1 cellular context compared by ENCODE assay signal in the genomic region with DNA sequence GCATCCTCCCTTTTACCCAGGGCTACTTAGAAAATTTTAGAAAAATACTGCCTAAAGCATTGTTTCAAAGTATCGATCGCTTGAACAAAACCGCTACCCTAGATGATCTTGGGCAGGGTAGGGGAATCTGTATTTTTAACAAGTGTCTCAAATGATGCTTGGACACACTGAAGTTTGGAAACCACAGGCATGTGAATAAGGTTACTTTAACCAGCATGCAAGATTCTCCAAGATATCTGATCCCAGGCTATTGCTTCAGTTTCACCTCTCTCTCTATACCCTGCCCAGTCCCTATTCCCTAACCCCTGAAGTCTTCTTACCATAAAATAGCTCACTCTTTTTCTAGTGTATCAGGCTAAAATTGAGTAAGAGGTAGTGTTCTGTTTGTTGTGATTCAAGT.
TF ChIP-seq lines count a peak whose summit lies in the region.

No MANE protein-coding gene starts in this region.

TF ChIP-seq in HepG2, 621 proteins besides CTCF, POLR2A, EP300 and RAD21:
- TF ChIP-seq, protein P1, sequence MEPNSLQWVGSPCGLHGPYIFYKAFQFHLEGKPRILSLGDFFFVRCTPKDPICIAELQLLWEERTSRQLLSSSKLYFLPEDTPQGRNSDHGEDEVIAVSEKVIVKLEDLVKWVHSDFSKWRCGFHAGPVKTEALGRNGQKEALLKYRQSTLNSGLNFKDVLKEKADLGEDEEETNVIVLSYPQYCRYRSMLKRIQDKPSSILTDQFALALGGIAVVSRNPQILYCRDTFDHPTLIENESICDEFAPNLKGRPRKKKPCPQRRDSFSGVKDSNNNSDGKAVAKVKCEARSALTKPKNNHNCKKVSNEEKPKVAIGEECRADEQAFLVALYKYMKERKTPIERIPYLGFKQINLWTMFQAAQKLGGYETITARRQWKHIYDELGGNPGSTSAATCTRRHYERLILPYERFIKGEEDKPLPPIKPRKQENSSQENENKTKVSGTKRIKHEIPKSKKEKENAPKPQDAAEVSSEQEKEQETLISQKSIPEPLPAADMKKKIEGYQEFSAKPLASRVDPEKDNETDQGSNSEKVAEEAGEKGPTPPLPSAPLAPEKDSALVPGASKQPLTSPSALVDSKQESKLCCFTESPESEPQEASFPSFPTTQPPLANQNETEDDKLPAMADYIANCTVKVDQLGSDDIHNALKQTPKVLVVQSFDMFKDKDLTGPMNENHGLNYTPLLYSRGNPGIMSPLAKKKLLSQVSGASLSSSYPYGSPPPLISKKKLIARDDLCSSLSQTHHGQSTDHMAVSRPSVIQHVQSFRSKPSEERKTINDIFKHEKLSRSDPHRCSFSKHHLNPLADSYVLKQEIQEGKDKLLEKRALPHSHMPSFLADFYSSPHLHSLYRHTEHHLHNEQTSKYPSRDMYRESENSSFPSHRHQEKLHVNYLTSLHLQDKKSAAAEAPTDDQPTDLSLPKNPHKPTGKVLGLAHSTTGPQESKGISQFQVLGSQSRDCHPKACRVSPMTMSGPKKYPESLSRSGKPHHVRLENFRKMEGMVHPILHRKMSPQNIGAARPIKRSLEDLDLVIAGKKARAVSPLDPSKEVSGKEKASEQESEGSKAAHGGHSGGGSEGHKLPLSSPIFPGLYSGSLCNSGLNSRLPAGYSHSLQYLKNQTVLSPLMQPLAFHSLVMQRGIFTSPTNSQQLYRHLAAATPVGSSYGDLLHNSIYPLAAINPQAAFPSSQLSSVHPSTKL (CRISPR knock-in tag; IDR thresholded peaks at IDR 0.05): no peak
- TF ChIP-seq ZNF549 (CRISPR knock-in tag; IDR thresholded peaks at IDR 0.05) (no peak), KLF12 (CRISPR knock-in tag; IDR thresholded peaks at IDR 0.05; ENCODE audit: borderline replicate concordance) (no peak), DR1 (CRISPR knock-in tag; IDR thresholded peaks at IDR 0.05) (no peak), KLF15 (CRISPR knock-in tag; IDR thresholded peaks at IDR 0.05; ENCODE audit: borderline replicate concordance) (no peak), E2F5 (CRISPR knock-in tag; conservative IDR thresholded peaks at IDR 0.05) (no peak), ZNF704 (CRISPR knock-in tag; IDR thresholded peaks at IDR 0.05; ENCODE audit: borderline replicate concordance) (no peak), EED (CRISPR knock-in tag; IDR thresholded peaks at IDR 0.05) (no peak), CC2D1A (CRISPR knock-in tag; IDR thresholded peaks at IDR 0.05) (no peak), ZNF569 (CRISPR knock-in tag; IDR thresholded peaks at IDR 0.05; ENCODE audit: borderline replicate concordance) (no peak), ZNF510 (CRISPR knock-in tag; IDR thresholded peaks at IDR 0.05; ENCODE audit: low read depth) (no peak), KLF11 (CRISPR knock-in tag; IDR thresholded peaks at IDR 0.05) (no peak), ISL2 (CRISPR knock-in tag; IDR thresholded peaks at IDR 0.05) (no peak), TAF15 (IDR thresholded peaks at IDR 0.05; ENCODE audit: low read depth, low read length, poor library complexity, severe bottlenecking) (no peak), ZNF773 (CRISPR knock-in tag; IDR thresholded peaks at IDR 0.05; ENCODE audit: borderline replicate concordance) (no peak)
- TF ChIP-seq, protein P2, sequence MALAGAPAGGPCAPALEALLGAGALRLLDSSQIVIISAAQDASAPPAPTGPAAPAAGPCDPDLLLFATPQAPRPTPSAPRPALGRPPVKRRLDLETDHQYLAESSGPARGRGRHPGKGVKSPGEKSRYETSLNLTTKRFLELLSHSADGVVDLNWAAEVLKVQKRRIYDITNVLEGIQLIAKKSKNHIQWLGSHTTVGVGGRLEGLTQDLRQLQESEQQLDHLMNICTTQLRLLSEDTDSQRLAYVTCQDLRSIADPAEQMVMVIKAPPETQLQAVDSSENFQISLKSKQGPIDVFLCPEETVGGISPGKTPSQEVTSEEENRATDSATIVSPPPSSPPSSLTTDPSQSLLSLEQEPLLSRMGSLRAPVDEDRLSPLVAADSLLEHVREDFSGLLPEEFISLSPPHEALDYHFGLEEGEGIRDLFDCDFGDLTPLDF (CRISPR knock-in tag; IDR thresholded peaks at IDR 0.05): no peak
- TF ChIP-seq, protein P3, sequence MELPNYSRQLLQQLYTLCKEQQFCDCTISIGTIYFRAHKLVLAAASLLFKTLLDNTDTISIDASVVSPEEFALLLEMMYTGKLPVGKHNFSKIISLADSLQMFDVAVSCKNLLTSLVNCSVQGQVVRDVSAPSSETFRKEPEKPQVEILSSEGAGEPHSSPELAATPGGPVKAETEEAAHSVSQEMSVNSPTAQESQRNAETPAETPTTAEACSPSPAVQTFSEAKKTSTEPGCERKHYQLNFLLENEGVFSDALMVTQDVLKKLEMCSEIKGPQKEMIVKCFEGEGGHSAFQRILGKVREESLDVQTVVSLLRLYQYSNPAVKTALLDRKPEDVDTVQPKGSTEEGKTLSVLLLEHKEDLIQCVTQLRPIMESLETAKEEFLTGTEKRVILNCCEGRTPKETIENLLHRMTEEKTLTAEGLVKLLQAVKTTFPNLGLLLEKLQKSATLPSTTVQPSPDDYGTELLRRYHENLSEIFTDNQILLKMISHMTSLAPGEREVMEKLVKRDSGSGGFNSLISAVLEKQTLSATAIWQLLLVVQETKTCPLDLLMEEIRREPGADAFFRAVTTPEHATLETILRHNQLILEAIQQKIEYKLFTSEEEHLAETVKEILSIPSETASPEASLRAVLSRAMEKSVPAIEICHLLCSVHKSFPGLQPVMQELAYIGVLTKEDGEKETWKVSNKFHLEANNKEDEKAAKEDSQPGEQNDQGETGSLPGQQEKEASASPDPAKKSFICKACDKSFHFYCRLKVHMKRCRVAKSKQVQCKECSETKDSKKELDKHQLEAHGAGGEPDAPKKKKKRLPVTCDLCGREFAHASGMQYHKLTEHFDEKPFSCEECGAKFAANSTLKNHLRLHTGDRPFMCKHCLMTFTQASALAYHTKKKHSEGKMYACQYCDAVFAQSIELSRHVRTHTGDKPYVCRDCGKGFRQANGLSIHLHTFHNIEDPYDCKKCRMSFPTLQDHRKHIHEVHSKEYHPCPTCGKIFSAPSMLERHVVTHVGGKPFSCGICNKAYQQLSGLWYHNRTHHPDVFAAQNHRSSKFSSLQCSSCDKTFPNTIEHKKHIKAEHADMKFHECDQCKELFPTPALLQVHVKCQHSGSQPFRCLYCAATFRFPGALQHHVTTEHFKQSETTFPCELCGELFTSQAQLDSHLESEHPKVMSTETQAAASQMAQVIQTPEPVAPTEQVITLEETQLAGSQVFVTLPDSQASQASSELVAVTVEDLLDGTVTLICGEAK (IDR thresholded peaks at IDR 0.05): no peak
- TF ChIP-seq, protein P3 (CRISPR knock-in tag; IDR thresholded peaks at IDR 0.05): no peak
